In the genomic region with DNA sequence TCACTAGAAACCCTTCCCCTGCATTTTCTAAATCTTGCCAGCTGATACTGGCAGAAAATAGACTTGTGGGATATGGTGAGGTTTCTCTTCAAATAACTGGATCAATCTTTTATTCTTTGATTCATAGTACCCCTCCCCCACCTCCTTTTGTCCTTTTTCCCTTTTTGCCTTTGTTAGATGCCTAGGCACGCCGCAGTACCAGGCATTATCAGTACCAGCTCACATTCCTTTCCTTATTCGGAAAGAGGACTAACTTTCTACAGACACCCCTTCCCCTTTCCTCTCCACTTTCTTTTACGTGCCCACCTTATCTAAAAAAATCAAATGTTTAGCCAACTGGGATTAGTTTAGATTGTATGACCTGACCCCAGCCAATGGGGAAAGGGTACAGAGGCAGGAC, we compare ENCODE assay signal across 2 cellular contexts.
TF ChIP-seq lines count a peak whose summit lies in the region.

No MANE protein-coding gene starts in this region.

TF ChIP-seq in GM23338, 12 proteins besides CTCF, POLR2A, EP300 and RAD21 (continued from another document):
- TF ChIP-seq, protein P1, sequence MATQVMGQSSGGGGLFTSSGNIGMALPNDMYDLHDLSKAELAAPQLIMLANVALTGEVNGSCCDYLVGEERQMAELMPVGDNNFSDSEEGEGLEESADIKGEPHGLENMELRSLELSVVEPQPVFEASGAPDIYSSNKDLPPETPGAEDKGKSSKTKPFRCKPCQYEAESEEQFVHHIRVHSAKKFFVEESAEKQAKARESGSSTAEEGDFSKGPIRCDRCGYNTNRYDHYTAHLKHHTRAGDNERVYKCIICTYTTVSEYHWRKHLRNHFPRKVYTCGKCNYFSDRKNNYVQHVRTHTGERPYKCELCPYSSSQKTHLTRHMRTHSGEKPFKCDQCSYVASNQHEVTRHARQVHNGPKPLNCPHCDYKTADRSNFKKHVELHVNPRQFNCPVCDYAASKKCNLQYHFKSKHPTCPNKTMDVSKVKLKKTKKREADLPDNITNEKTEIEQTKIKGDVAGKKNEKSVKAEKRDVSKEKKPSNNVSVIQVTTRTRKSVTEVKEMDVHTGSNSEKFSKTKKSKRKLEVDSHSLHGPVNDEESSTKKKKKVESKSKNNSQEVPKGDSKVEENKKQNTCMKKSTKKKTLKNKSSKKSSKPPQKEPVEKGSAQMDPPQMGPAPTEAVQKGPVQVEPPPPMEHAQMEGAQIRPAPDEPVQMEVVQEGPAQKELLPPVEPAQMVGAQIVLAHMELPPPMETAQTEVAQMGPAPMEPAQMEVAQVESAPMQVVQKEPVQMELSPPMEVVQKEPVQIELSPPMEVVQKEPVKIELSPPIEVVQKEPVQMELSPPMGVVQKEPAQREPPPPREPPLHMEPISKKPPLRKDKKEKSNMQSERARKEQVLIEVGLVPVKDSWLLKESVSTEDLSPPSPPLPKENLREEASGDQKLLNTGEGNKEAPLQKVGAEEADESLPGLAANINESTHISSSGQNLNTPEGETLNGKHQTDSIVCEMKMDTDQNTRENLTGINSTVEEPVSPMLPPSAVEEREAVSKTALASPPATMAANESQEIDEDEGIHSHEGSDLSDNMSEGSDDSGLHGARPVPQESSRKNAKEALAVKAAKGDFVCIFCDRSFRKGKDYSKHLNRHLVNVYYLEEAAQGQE (IDR thresholded peaks at IDR 0.05; ENCODE audit: unreplicated experiment), result no peak
- TF ChIP-seq JUNB (IDR thresholded peaks at IDR 0.05; ENCODE audit: unreplicated experiment) (no peak), STAT1 (IDR thresholded peaks at IDR 0.05; ENCODE audit: unreplicated experiment) (no peak)
TF ChIP-seq in GM23338: peak in this region for 0.

TF ChIP-seq in HEK293T, 16 proteins besides CTCF, POLR2A, EP300 and RAD21 (continued from another document):
- no peak for TF ChIP-seq BHLHE40 (IDR thresholded peaks at IDR 0.05; ENCODE audit: borderline replicate concordance)
- no peak for TF ChIP-seq FOXA1 (IDR thresholded peaks at IDR 0.05)
- no peak for TF ChIP-seq FOXK2 (IDR thresholded peaks at IDR 0.05)
- TF ChIP-seq ARNT (IDR thresholded peaks at IDR 0.05), result no peak
- no peak for TF ChIP-seq SP1 (IDR thresholded peaks at IDR 0.05)
- no peak for TF ChIP-seq TARDBP (IDR thresholded peaks at IDR 0.05)
- TF ChIP-seq HDGF (IDR thresholded peaks at IDR 0.05; ENCODE audit: borderline replicate concordance), result no peak
- no peak for TF ChIP-seq L3MBTL2 (conservative IDR thresholded peaks at IDR 0.05)
- TF ChIP-seq ELF4 (IDR thresholded peaks at IDR 0.05), result no peak
- TF ChIP-seq LEF1 (IDR thresholded peaks at IDR 0.05; ENCODE audit: borderline replicate concordance), result no peak
- no peak for TF ChIP-seq CTBP1 (IDR thresholded peaks at IDR 0.05; ENCODE audit: borderline replicate concordance)
- TF ChIP-seq SUZ12 (IDR thresholded peaks at IDR 0.05), result no peak
- TF ChIP-seq NFRKB (IDR thresholded peaks at IDR 0.05), result no peak
- TF ChIP-seq ZNF384 (IDR thresholded peaks at IDR 0.05), result no peak
- no peak for TF ChIP-seq FOXM1 (IDR thresholded peaks at IDR 0.05; ENCODE audit: borderline replicate concordance)
TF ChIP-seq in HEK293T: peak in this region for 0.
